19 cellular contexts compared by ENCODE assay signal in the genomic region with DNA sequence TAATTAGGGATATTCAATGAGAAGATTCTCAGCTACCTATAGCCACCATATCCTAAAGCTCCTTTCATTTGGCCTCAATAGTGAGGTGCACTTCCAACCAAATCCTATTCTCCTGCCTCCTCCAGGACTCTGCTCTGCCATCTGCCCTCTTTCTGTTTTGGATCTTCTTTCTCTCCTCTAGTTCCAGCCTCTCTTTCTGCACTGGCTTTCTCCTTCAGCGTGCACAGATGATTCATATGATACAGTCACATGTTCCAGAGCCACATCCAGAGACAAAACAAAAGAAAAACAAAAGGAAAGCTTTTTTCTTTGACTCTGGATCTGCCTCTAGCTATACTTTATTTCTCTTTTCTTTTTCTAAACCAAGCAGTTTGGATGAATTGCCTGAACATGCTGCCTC.
A peak's percentile ranks its signal among the peaks of the same experiment; 100 is the strongest.
DNase-seq lines count a peak whose midpoint lies in the region; ATAC-seq and TF ChIP-seq lines count a peak whose summit lies in the region.
"Had no signal": no experiment of that assay in that cellular context is flagged by ENCODE, and none has a peak within 500 bp of the region (broad histone marks: within the 10 kb centered on the region; RNA-seq: fewer than 3 reads in every experiment).

No MANE protein-coding gene starts in this region.

- in situ Hi-C loops in astrocyte of the cerebellum (cut with HindIII; ENCODE audit: low sequenced_read_pairs): no loop called here

- DNase-seq in NCI-H82 (lab: John Stamatoyannopoulos, UW) (peak; percentile 54), NCI-H82 treated with DMSO at 0.1 percent for 48 hours (lab: John Stamatoyannopoulos, UW; ENCODE audit: unreplicated experiment) (no peak), astrocyte of the cerebellum (ENCODE audit: low read depth) (peak; percentile 24), fibroblast of villous mesenchyme (ENCODE audit: low read depth) (peak; percentile 9), superior temporal gyrus (ENCODE audit: extremely low spot score) (peak; percentile 28), germinal center (ENCODE audit: low spot score) (no peak)
- DNase-seq in activated T-cell treated with anti-CD3 and anti-CD28 coated beads, Interleukin-2, amount 50 U/mL, for 1 hour: no peak
- DNase-seq: activated CD8-positive, alpha-beta memory T cell treated with anti-CD3 and anti-CD28 coated beads, Interleukin-2, amount 50 U/mL, for 48 hours; activated naive CD4-positive, alpha-beta T cell treated with Interleukin-2 at 50 U/mL for 16 hours; Karpas-422; left ventricle myocardium superior; naive thymus-derived CD4-positive, alpha-beta T cell; NCI-H146; Peyer's patch; T-helper 1 cell had no signal

- H3K4me3 ChIP-seq in astrocyte of the cerebellum (ENCODE audit: low read depth, low read length): no peak overlapping the region
- H3K4me3 ChIP-seq in fibroblast of villous mesenchyme (ENCODE audit: low read depth, low read length): no peak overlapping the region
- H3K4me3 ChIP-seq: A549, Peyer's patch, prostate gland, suprapubic skin had no signal

- TF ChIP-seq CTCF in astrocyte of the cerebellum (IDR thresholded peaks at IDR 0.05; ENCODE audit: low read depth, low read length, missing control alignments) (no peak), fibroblast of villous mesenchyme (IDR thresholded peaks at IDR 0.05; ENCODE audit: insufficient read depth, low read depth, low read length) (no peak)

- no peak for ATAC-seq in GM21723 (IDR thresholded peaks at IDR 0.05; ENCODE audit: unreplicated experiment)
- ATAC-seq: A549; left ventricle myocardium superior; naive thymus-derived CD4-positive, alpha-beta T cell had no signal

Comparison
In these comparisons a context has a peak if more than half of its experiments do, and no peak if none do; other contexts are left out.
1. DNase-seq: peak in NCI-H82 (single experiment), astrocyte of the cerebellum (single experiment), fibroblast of villous mesenchyme (single experiment) and superior temporal gyrus (single experiment); none in NCI-H82 treated with DMSO at 0.1 percent for 48 hours (single experiment), activated T-cell treated with anti-CD3 and anti-CD28 coated beads, Interleukin-2, amount 50 U/mL, for 1 hour (single experiment) and germinal center (single experiment).